ENCODE assay signal across 33 cellular contexts in the genomic region with DNA sequence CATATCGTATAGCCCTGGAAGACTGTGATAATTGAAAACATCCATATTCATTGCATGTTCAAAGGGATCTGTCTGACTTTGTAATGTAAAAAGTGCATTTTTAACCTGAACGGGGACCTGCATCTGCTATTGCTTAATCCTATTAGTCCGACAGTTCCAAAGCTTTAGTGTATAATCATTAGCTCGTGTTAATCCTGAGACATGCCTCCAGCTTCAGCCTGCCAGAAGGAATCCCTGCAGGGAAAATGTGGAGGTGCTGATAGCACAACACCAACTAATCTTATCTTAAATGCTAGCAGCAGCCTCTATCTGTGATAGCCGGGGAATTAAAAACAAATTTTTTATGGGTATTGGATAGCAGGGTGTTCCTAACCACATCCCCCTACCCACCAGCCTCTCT.
DNase-seq lines count a peak whose midpoint lies in the region; ATAC-seq, FAIRE-seq and TF ChIP-seq lines count a peak whose summit lies in the region.
"Had no signal": no experiment of that assay in that cellular context is flagged by ENCODE, and none has a peak within 500 bp of the region (broad histone marks: within the 10 kb centered on the region; RNA-seq: fewer than 3 reads in every experiment).

No MANE protein-coding gene starts in this region.

- H3K4me2 ChIP-seq in neural progenitor cell: peak overlapping the region; percentile 66

- WGBS in stomach, 5 donors: 30 to 52% (median 41%) methylated on average over 5 of the region's 5 CpGs

- peaks cover 6% of the 10 kb centered on the region for H3K36me3 Mint-ChIP-seq in neural progenitor cell
- H3K36me3 Mint-ChIP-seq in activated naive CD4-positive, alpha-beta T cell treated with anti-CD3 and anti-CD28 coated beads, Interleukin-2, amount 50 U/mL, for 72 hours: no peaks in the 10 kb centered on the region
- H3K36me3 Mint-ChIP-seq in progenitor cell of endocrine pancreas (ENCODE audit: insufficient read depth): no peaks in the 10 kb centered on the region
- H3K36me3 Mint-ChIP-seq in activated CD8-positive, alpha-beta memory T cell treated with anti-CD3 and anti-CD28 coated beads, Interleukin-2, amount 10 ng/mL, durations not matched to agents 7 days and 5 days: no peaks in the 10 kb centered on the region
- H3K36me3 Mint-ChIP-seq: activated naive CD8-positive, alpha-beta T cell treated with anti-CD3 and anti-CD28 coated beads for 36 hours; CD4-positive, alpha-beta memory T cell had no signal

- no peaks in the 10 kb centered on the region for H3K9me3 ChIP-seq in WERI-Rb-1 (ENCODE audit: severe bottlenecking)
- no peaks in the 10 kb centered on the region for H3K9me3 ChIP-seq in neural progenitor cell (ENCODE audit: low read depth)
- no peaks in the 10 kb centered on the region for H3K9me3 ChIP-seq in stomach
- H3K9me3 ChIP-seq: ascending aorta, esophagus squamous epithelium, neutrophil, prostate gland, transverse colon had no signal

- TF ChIP-seq CTCF in WERI-Rb-1 (IDR thresholded peaks at IDR 0.05; ENCODE audit: low read depth, low read length): no peak
- TF ChIP-seq CTCF in neural progenitor cell (IDR thresholded peaks at IDR 0.05): no peak
- no peak for TF ChIP-seq CTCF in stomach (IDR thresholded peaks at IDR 0.05)
- no peak for TF ChIP-seq CTCF in progenitor cell of endocrine pancreas (IDR thresholded peaks at IDR 0.05; ENCODE audit: unreplicated experiment)

- H3K27me3 ChIP-seq in WERI-Rb-1 (ENCODE audit: insufficient read depth, low read depth, severe bottlenecking) (peaks cover 2% of the 10 kb centered on the region), neural progenitor cell (no peaks in the 10 kb centered on the region), stomach (no peaks in the 10 kb centered on the region)
- H3K27me3 ChIP-seq: ascending aorta, esophagus squamous epithelium, neutrophil, transverse colon had no signal

- H3K4me1 Mint-ChIP-seq in neural progenitor cell (peaks cover 52% of the 10 kb centered on the region), progenitor cell of endocrine pancreas (ENCODE audit: low read depth) (peaks cover 19% of the 10 kb centered on the region)
- no peaks in the 10 kb centered on the region for H3K4me1 Mint-ChIP-seq in activated CD8-positive, alpha-beta memory T cell treated with anti-CD3 and anti-CD28 coated beads, Interleukin-2, amount 10 ng/mL, durations not matched to agents 7 days and 5 days
- H3K4me1 Mint-ChIP-seq: activated naive CD8-positive, alpha-beta T cell treated with anti-CD3 and anti-CD28 coated beads for 36 hours; CD4-positive, alpha-beta memory T cell had no signal

- H4K20me1 ChIP-seq in neural progenitor cell (ENCODE audit: low read depth): no peaks in the 10 kb centered on the region

- H3K36me3 ChIP-seq in WERI-Rb-1: no peaks in the 10 kb centered on the region
- H3K36me3 ChIP-seq in neural progenitor cell: no peaks in the 10 kb centered on the region
- no peaks in the 10 kb centered on the region for H3K36me3 ChIP-seq in stomach
- H3K36me3 ChIP-seq: ascending aorta, esophagus squamous epithelium, neutrophil, prostate gland, transverse colon had no signal

- H3K4me3 Mint-ChIP-seq in neural progenitor cell (peak overlapping the region; percentile 12), progenitor cell of endocrine pancreas (ENCODE audit: low read depth) (no peak overlapping the region)
- no peak overlapping the region for H3K4me3 Mint-ChIP-seq in activated CD8-positive, alpha-beta memory T cell treated with anti-CD3 and anti-CD28 coated beads, Interleukin-2, amount 10 ng/mL, durations not matched to agents 7 days and 5 days
- H3K4me3 Mint-ChIP-seq: activated naive CD8-positive, alpha-beta T cell treated with anti-CD3 and anti-CD28 coated beads for 36 hours; B cell; CD4-positive, alpha-beta memory T cell; T-helper 2 cell treated with Interferon-gamma antibody and Interleukin-4, amounts not matched to agents 5 μg/mL and 100 μg/mL, for 36 hours had no signal

- H3K27ac ChIP-seq in WERI-Rb-1 (no peak overlapping the region), neural progenitor cell (peak overlapping the region; percentile 3), stomach (no peak overlapping the region)
- H3K27ac ChIP-seq: ascending aorta, esophagus squamous epithelium, neutrophil, prostate gland, transverse colon had no signal

- no peaks in the 10 kb centered on the region for H3K79me2 ChIP-seq in neural progenitor cell (ENCODE audit: low read depth)

- no peak overlapping the region for H3K27ac Mint-ChIP-seq in neural progenitor cell
- no peak overlapping the region for H3K27ac Mint-ChIP-seq in activated naive CD4-positive, alpha-beta T cell treated with anti-CD3 and anti-CD28 coated beads, Interleukin-2, amount 50 U/mL, for 72 hours
- H3K27ac Mint-ChIP-seq in progenitor cell of endocrine pancreas: no peak overlapping the region
- no peak overlapping the region for H3K27ac Mint-ChIP-seq in activated CD8-positive, alpha-beta memory T cell treated with anti-CD3 and anti-CD28 coated beads, Interleukin-2, amount 10 ng/mL, durations not matched to agents 7 days and 5 days
- H3K27ac Mint-ChIP-seq: activated naive CD8-positive, alpha-beta T cell treated with anti-CD3 and anti-CD28 coated beads for 36 hours; B cell; T-helper 2 cell treated with Interferon-gamma antibody and Interleukin-4, amounts not matched to agents 5 μg/mL and 100 μg/mL, for 36 hours had no signal

- H3K4me1 ChIP-seq in neural progenitor cell (peaks cover 48% of the 10 kb centered on the region), stomach (peaks cover 0 to 8% (median 0%) of the 10 kb centered on the region in 4 donors)
- H3K4me1 ChIP-seq: prostate gland, transverse colon had no signal

- H3K9ac ChIP-seq in neural progenitor cell: no peak overlapping the region

- DNase-seq in H54 (ENCODE audit: insufficient read length, low spot score): no peak
- DNase-seq in WERI-Rb-1: peak; percentile 73
- DNase-seq in glomerular visceral epithelial cell (ENCODE audit: extremely low spot score): peak; percentile 24
- DNase-seq in neural progenitor cell (ENCODE audit: low spot score): peak; percentile 88
- DNase-seq in stomach: no peak
- DNase-seq in activated naive CD4-positive, alpha-beta T cell treated with anti-CD3 and anti-CD28 coated beads, Interleukin-2, amount 50 U/mL, for 72 hours (ENCODE audit: low spot score in 2 of 2): no peak
- no peak for DNase-seq in progenitor cell of endocrine pancreas (ENCODE audit: low spot score, unreplicated experiment)
- DNase-seq in activated CD8-positive, alpha-beta memory T cell treated with anti-CD3 and anti-CD28 coated beads, Interleukin-2, amount 10 ng/mL, durations not matched to agents 7 days and 5 days: no peak
- DNase-seq: activated CD4-positive, alpha-beta T cell treated with anti-CD3 and anti-CD28 coated beads for 48 hours; activated effector memory CD4-positive, alpha-beta T cell treated with anti-CD3 and anti-CD28 coated beads, Interleukin-2, amount 50 U/mL, for 16 hours; activated naive CD8-positive, alpha-beta T cell treated with anti-CD3 and anti-CD28 coated beads for 36 hours; CD4-positive, alpha-beta memory T cell; dermis blood vessel endothelial cell; EL; esophagus squamous epithelium; KG1; left cardiac atrium; NCI-H1105; NCI-H187 treated with DMSO at 0.1 percent for 48 hours; NCI-H2171; NCI-H526 treated with DMSO at 0.1 percent for 48 hours; stimulated activated CD4-positive, alpha-beta T cell treated with anti-CD3 and anti-CD28 coated beads, Interleukin-4, amount 100 ng/mL, for 4 hours; transverse colon had no signal

- CTCF ChIA-PET in activated CD8-positive, alpha-beta memory T cell treated with anti-CD3 and anti-CD28 coated beads, Interleukin-2, amount 10 ng/mL, durations not matched to agents 7 days and 5 days (lab: Charles Lee): no interaction called here

- H3K27me3 Mint-ChIP-seq in neural progenitor cell (ENCODE audit: insufficient read depth, low read depth) (peaks cover 11% of the 10 kb centered on the region), progenitor cell of endocrine pancreas (peaks cover 66% of the 10 kb centered on the region)
- no peaks in the 10 kb centered on the region for H3K27me3 Mint-ChIP-seq in activated CD8-positive, alpha-beta memory T cell treated with anti-CD3 and anti-CD28 coated beads, Interleukin-2, amount 10 ng/mL, durations not matched to agents 7 days and 5 days
- H3K27me3 Mint-ChIP-seq: B cell; CD4-positive, alpha-beta memory T cell had no signal

- peaks cover 24% of the 10 kb centered on the region for H3F3A ChIP-seq in neural progenitor cell (ENCODE audit: low read depth)

- intact Hi-C loops in stomach (cut with DNase I; ENCODE audit: low total_unique reads): no loop called here

- H2AFZ ChIP-seq in neural progenitor cell (replicated peaks): no peak overlapping the region

- TF ChIP-seq POLR2A in H54 (IDR thresholded peaks at IDR 0.05; ENCODE audit: low read depth, low read length) (no peak), stomach (IDR thresholded peaks at IDR 0.05) (no peak)

- peak; percentile 55 for FAIRE-seq in H54 (lab: Jason Lieb, UNC)
- FAIRE-seq: endometrium, frontal cortex, GM12878 had no signal

- no peak for TF ChIP-seq EP300 in stomach (IDR thresholded peaks at IDR 0.05)

- H3K9me3 Mint-ChIP-seq in neural progenitor cell (peaks cover 11% of the 10 kb centered on the region), progenitor cell of endocrine pancreas (ENCODE audit: low read depth) (no peaks in the 10 kb centered on the region)
- peaks cover 4 to 9% of the 10 kb centered on the region in 2 donors for H3K9me3 Mint-ChIP-seq in activated naive CD4-positive, alpha-beta T cell treated with anti-CD3 and anti-CD28 coated beads, Interleukin-2, amount 50 U/mL, for 72 hours
- no peaks in the 10 kb centered on the region for H3K9me3 Mint-ChIP-seq in activated CD8-positive, alpha-beta memory T cell treated with anti-CD3 and anti-CD28 coated beads, Interleukin-2, amount 10 ng/mL, durations not matched to agents 7 days and 5 days (ENCODE audit: low read depth)
- H3K9me3 Mint-ChIP-seq: activated naive CD8-positive, alpha-beta T cell treated with anti-CD3 and anti-CD28 coated beads for 36 hours; CD4-positive, alpha-beta memory T cell; T-helper 2 cell treated with Interferon-gamma antibody and Interleukin-4, amounts not matched to agents 5 μg/mL and 100 μg/mL, for 36 hours had no signal

- no peak overlapping the region for H3K4me3 ChIP-seq in WERI-Rb-1 (ENCODE audit: low read depth, low read length)
- peak overlapping the region; percentile 30 for H3K4me3 ChIP-seq in neural progenitor cell
- H3K4me3 ChIP-seq in stomach: no peak overlapping the region
- H3K4me3 ChIP-seq: ascending aorta, esophagus squamous epithelium, GM12878, prostate gland, transverse colon had no signal

- no peak for ATAC-seq in activated naive CD4-positive, alpha-beta T cell treated with anti-CD3 and anti-CD28 coated beads, Interleukin-2, amount 50 U/mL, for 72 hours
- ATAC-seq in activated CD8-positive, alpha-beta memory T cell treated with anti-CD3 and anti-CD28 coated beads, Interleukin-2, amount 10 ng/mL, durations not matched to agents 7 days and 5 days: no peak
- ATAC-seq: GM12878, HCT116, Right ventricle myocardium inferior had no signal

Comparison
In these comparisons a context has a peak if more than half of its experiments do, and no peak if none do; other contexts are left out.
1. DNase-seq: peak in WERI-Rb-1 (single experiment), glomerular visceral epithelial cell (single experiment) and neural progenitor cell (single experiment); none in H54 (single experiment), stomach (single experiment), activated naive CD4-positive, alpha-beta T cell treated with anti-CD3 and anti-CD28 coated beads, Interleukin-2, amount 50 U/mL, for 72 hours (0 of 2), progenitor cell of endocrine pancreas (single experiment) and activated CD8-positive, alpha-beta memory T cell treated with anti-CD3 and anti-CD28 coated beads, Interleukin-2, amount 10 ng/mL, durations not matched to agents 7 days and 5 days (single experiment).